15 cellular contexts compared by ENCODE assay signal in the genomic region with DNA sequence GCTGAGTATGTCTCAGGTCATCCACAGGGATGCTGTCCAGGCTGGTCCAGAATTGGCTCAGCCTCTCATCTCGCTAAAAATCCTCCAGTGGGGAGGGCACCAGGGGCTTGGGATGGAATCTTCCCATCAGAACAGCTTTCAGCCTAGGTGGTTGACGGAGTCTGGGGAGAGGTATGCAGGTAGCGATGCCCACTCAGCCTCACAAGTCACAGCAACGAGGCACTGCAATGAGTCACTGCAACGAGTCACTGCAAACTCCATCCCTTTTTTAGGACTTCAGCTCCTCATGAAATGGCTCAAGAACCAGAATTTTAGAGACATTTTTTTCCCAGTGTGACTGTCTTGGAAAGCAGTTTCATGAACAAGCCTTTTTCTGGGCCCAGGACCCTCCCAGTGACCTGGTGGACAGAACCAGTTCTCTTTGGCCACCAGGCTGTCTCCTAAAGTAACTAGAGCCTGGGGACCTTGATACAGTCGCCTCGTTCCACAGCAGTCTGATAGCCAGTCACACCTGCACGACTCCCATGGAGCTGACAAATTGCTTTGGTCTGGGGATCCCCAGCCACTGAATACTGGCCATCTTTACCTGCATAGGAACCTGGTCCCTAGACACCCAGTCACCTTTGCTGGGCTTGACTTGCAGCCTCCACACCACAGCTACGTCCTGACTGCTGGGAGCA. TPM values are rescaled to one million over a fixed set of nuclear protein-coding genes. Genes with fewer than 3 reads are reported as not detected.
A peak's percentile ranks its signal among the peaks of the same experiment; 100 is the strongest.
DNase-seq lines count a peak whose midpoint lies in the region; TF ChIP-seq lines count a peak whose summit lies in the region.
"Had no signal": no experiment of that assay in that cellular context is flagged by ENCODE, and none has a peak within 500 bp of the region (broad histone marks: within the 10 kb centered on the region; RNA-seq: fewer than 3 reads in every experiment).

No MANE protein-coding gene starts in this region.

- H3K36me3 ChIP-seq in Peyer's patch = no peaks in the 10 kb centered on the region
- H3K36me3 ChIP-seq in spleen = no peaks in the 10 kb centered on the region
- H3K36me3 ChIP-seq: BLaER1 treated with 17β-estradiol and CSF1 and Interleukin-3, amounts not matched to agents 10 nM and 100 nM had no signal

- TF ChIP-seq CTCF in Peyer's patch (IDR thresholded peaks at IDR 0.05) (no peak), spleen (IDR thresholded peaks at IDR 0.05 in 8 of 11, conservative IDR thresholded peaks at IDR 0.05 in 3 of 11) (no peak)

- H3K9me3 ChIP-seq in Peyer's patch (no peaks in the 10 kb centered on the region), spleen (no peaks in the 10 kb centered on the region)
- H3K9me3 ChIP-seq: BLaER1 treated with 17β-estradiol and CSF1 and Interleukin-3, amounts not matched to agents 10 nM and 100 nM had no signal

- no peak overlapping the region for H3K4me3 ChIP-seq in Peyer's patch
- H3K4me3 ChIP-seq in spleen = no peak overlapping the region
- H3K4me3 ChIP-seq: BLaER1 treated with 17β-estradiol and CSF1 and Interleukin-3, amounts not matched to agents 10 nM and 100 nM had no signal

- H3K27ac ChIP-seq in Peyer's patch (no peak overlapping the region), spleen (no peak overlapping the region)
- H3K27ac ChIP-seq: 22Rv1; BLaER1 treated with 17β-estradiol and CSF1 and Interleukin-3, amounts not matched to agents 10 nM and 100 nM; RWPE1 had no signal

- intact Hi-C loops in spleen (cut with DNase I; ENCODE audit: low total_unique reads) = no loop called here

- H3K4me1 ChIP-seq in Peyer's patch = no peaks in the 10 kb centered on the region
- no peaks in the 10 kb centered on the region for H3K4me1 ChIP-seq in spleen

- 71 to 87% (median 82%) methylated on average over 9 of the region's 9 CpGs for WGBS in spleen, 5 donors

- peak; percentile 21 for DNase-seq in activated CD4-positive, CD25-positive, alpha-beta regulatory T cell treated with anti-CD3 and anti-CD28 coated beads, Interleukin-2, amount 50 U/mL, for 72 hours
- no peak for DNase-seq in activated CD4-positive, CD25-positive, alpha-beta regulatory T cell (lab: John Stamatoyannopoulos, UW)
- DNase-seq in Peyer's patch = peak in 2 of 3 donors; percentile 20 to 39
- peak; percentile 50 for DNase-seq in kidney tubule cell (ENCODE audit: low spot score)
- DNase-seq in spleen = peak; percentile 43
- DNase-seq in medulla oblongata (ENCODE audit: extremely low spot score) = no peak
- no peak for DNase-seq in stimulated activated CD4-positive, alpha-beta T cell treated with anti-CD3 and anti-CD28 coated beads, Interleukin-4, amount 100 ng/mL, for 24 hours
- no peak for DNase-seq in stimulated activated CD4-positive, alpha-beta T cell treated with anti-CD3 and anti-CD28 coated beads, Interleukin-2, amount 100 ng/mL, for 48 hours
- DNase-seq: DMS79 treated with DMSO at 0.1 percent for 48 hours, NCI-H1105 treated with DMSO at 0.1 percent for 48 hours, NCI-H1694 treated with DMSO at 0.1 percent for 48 hours, OCI-M1 had no signal

- TF ChIP-seq POLR2A in Peyer's patch (IDR thresholded peaks at IDR 0.05) = no peak
- TF ChIP-seq POLR2A in spleen (IDR thresholded peaks at IDR 0.05) = no peak

- H3K27me3 ChIP-seq in Peyer's patch (no peaks in the 10 kb centered on the region), spleen (replicated peaks in 1 of 7) (peaks cover 0 to 63% (median 0%) of the 10 kb centered on the region in 7 donors)

RNA-seq across cellular contexts. Expression of gene PPP2R2D, which starts 41.3 kb away (rescaled TPM):
- total RNA-seq in Peyer's patch = 10 to 100 TPM; 34.3 to 87.5 (median 48.5) TPM
- 10 to 100 TPM; 28.0 to 41.2 (median 35.3) TPM for total RNA-seq in spleen
- polyA plus RNA-seq in spleen = 10 to 100 TPM; 15.6 to 21.0 (median 17.3) TPM

Comparison
In these comparisons a context has a peak if more than half of its experiments do, and no peak if none do; other contexts are left out.
1. DNase-seq: peak in activated CD4-positive, CD25-positive, alpha-beta regulatory T cell treated with anti-CD3 and anti-CD28 coated beads, Interleukin-2, amount 50 U/mL, for 72 hours (single experiment), Peyer's patch (2 of 3), kidney tubule cell (single experiment) and spleen (single experiment); none in activated CD4-positive, CD25-positive, alpha-beta regulatory T cell (0 of 4), medulla oblongata (single experiment), stimulated activated CD4-positive, alpha-beta T cell treated with anti-CD3 and anti-CD28 coated beads, Interleukin-4, amount 100 ng/mL, for 24 hours (single experiment) and stimulated activated CD4-positive, alpha-beta T cell treated with anti-CD3 and anti-CD28 coated beads, Interleukin-2, amount 100 ng/mL, for 48 hours (0 of 2).